11 cellular contexts compared by ENCODE assay signal in genomic region chr10:80132299-80133139, GRCh38. TPM values are rescaled to one million over a fixed set of nuclear protein-coding genes. Genes with fewer than 3 reads are reported as not detected.
DNase-seq lines count a peak whose midpoint lies in the region; ATAC-seq, FAIRE-seq and TF ChIP-seq lines count a peak whose summit lies in the region.
"Had no signal": no experiment of that assay in that cellular context is flagged by ENCODE, and none has a peak within 500 bp of the region (broad histone marks: within the 10 kb centered on the region; RNA-seq: fewer than 3 reads in every experiment).

TSS of gene PLAC9 (plus strand) at chr10:80132730. CDS start at chr10:80132763, 33 bp downstream.

- intact Hi-C loops in naive thymus-derived CD4-positive, alpha-beta T cell (cut with micrococcal nuclease) = no loop called here

- peak within 1 kb of the TSS in 7 of 10 donors; percentile 2 to 57 (median 31) for H3K4me3 Mint-ChIP-seq in naive thymus-derived CD4-positive, alpha-beta T cell

- H3K36me3 ChIP-seq in RWPE2 (ENCODE audit: low read depth) = no peaks in the 10 kb centered on the region
- no peaks in the 10 kb centered on the region for H3K36me3 ChIP-seq in naive thymus-derived CD4-positive, alpha-beta T cell (ENCODE audit: control insufficient read depth in 2 of 3, insufficient read depth in 3 of 3, low read length in 3 of 3)
- H3K36me3 ChIP-seq: HAP-1 had no signal

- DNase-seq in A549 (ENCODE audit: low read depth in 1 of 2, low spot score in 1 of 2) = peak in 1 of 2 experiments; percentile 18
- no peak for DNase-seq in RWPE2 (ENCODE audit: low spot score)
- peak; percentile 52 for DNase-seq in fibroblast of pulmonary artery (ENCODE audit: low read depth)
- no peak for DNase-seq in naive thymus-derived CD4-positive, alpha-beta T cell
- no peak for DNase-seq in NCI-H446 treated with DMSO at 0.1 percent for 48 hours (lab: John Stamatoyannopoulos, UW)
- no peak for DNase-seq in activated T-cell treated with anti-CD3 and anti-CD28 coated beads for 4 hours
- DNase-seq in NCI-H1092 treated with DMSO at 0.1 percent for 48 hours (lab: John Stamatoyannopoulos, UW) = no peak
- DNase-seq: COR-L47, NCI-H526 had no signal

- TF ChIP-seq RAD21 in A549 (conservative IDR thresholded peaks at IDR 0.05 in 1 of 2, IDR thresholded peaks at IDR 0.05 in 1 of 2) = no peak

- 0 out of 3 replicates have a peak, but pooled peaks cover 9% of the 10 kb centered on the region for H3K4me1 ChIP-seq in A549
- H3K4me1 ChIP-seq in RWPE2 (ENCODE audit: insufficient read depth, poor library complexity, severe bottlenecking) = no peaks in the 10 kb centered on the region
- no peaks in the 10 kb centered on the region for H3K4me1 ChIP-seq in naive thymus-derived CD4-positive, alpha-beta T cell (ENCODE audit: control insufficient read depth in 2 of 2, insufficient read depth in 2 of 2, low read length in 2 of 2)
- H3K4me1 ChIP-seq: HAP-1 had no signal

- no peaks in the 10 kb centered on the region for H3K9me3 ChIP-seq in A549
- H3K9me3 ChIP-seq in RWPE2 (ENCODE audit: severe bottlenecking) = no peaks in the 10 kb centered on the region
- H3K9me3 ChIP-seq in naive thymus-derived CD4-positive, alpha-beta T cell (ENCODE audit: control insufficient read depth in 2 of 3, low read length in 3 of 3) = no peaks in the 10 kb centered on the region
- H3K9me3 ChIP-seq: HAP-1 had no signal

- H3K27me3 ChIP-seq in RWPE2 (ENCODE audit: insufficient read depth, poor library complexity, severe bottlenecking) = peaks cover 8% of the 10 kb centered on the region
- H3K27me3 ChIP-seq in naive thymus-derived CD4-positive, alpha-beta T cell (ENCODE audit: control insufficient read depth in 2 of 2, insufficient read depth in 2 of 2, low read length in 2 of 2) = peaks cover 0 to 3% of the 10 kb centered on the region in 2 donors

- TF ChIP-seq CTCF in A549 (IDR thresholded peaks at IDR 0.05) = no peak
- no peak for TF ChIP-seq CTCF in RWPE2 (IDR thresholded peaks at IDR 0.05; ENCODE audit: poor library complexity, severe bottlenecking)
- no peak for TF ChIP-seq CTCF in fibroblast of pulmonary artery (IDR thresholded peaks at IDR 0.05; ENCODE audit: low read length, missing control alignments)

- H3K27me3 Mint-ChIP-seq in naive thymus-derived CD4-positive, alpha-beta T cell = peaks cover 27 to 45% (median 33%) of the 10 kb centered on the region in 5 donors

- TF ChIP-seq EP300 in A549 (IDR thresholded peaks at IDR 0.05) = no peak

- no peak for FAIRE-seq in A549 (lab: Jason Lieb, UNC)

- WGBS in A549 (ENCODE audit: missing lambda C conversion rate) = 13% methylated on average over 34 of the region's 58 CpGs

- no peaks in the 10 kb centered on the region for H3K9me3 Mint-ChIP-seq in naive thymus-derived CD4-positive, alpha-beta T cell

- H3K36me3 Mint-ChIP-seq in naive thymus-derived CD4-positive, alpha-beta T cell = no peaks in the 10 kb centered on the region

- H3K4me3 ChIP-seq in A549 (peak within 1 kb of the TSS; percentile 50), RWPE2 (ENCODE audit: severe bottlenecking) (no peak within 1 kb of the TSS), fibroblast of pulmonary artery (replicated peaks; ENCODE audit: low read depth, low read length) (peak within 1 kb of the TSS; percentile 64)
- no peak within 1 kb of the TSS for H3K4me3 ChIP-seq in naive thymus-derived CD4-positive, alpha-beta T cell (ENCODE audit: low read length)
- H3K4me3 ChIP-seq: HAP-1 had no signal

- ATAC-seq in A549 (peak; percentile 78 to 90), RWPE2 (ENCODE audit: low read depth) (peak; percentile 75), HG03521 (IDR thresholded peaks at IDR 0.05; ENCODE audit: unreplicated experiment) (no peak)
- no peak for ATAC-seq in naive thymus-derived CD4-positive, alpha-beta T cell

- no peak for TF ChIP-seq POLR2A in A549 (IDR thresholded peaks at IDR 0.05; ENCODE audit: low read length)

- POLR2A ChIA-PET in A549 (lab: Yijun Ruan, JAX) = no interaction called here
- POLR2A ChIA-PET in naive thymus-derived CD4-positive, alpha-beta T cell (lab: Charles Lee) = no interaction called here

- peaks cover 0 to 7% (median 5%) of the 10 kb centered on the region in 7 donors for H3K4me1 Mint-ChIP-seq in naive thymus-derived CD4-positive, alpha-beta T cell

- peak within 1 kb of the TSS; percentile 90 for H3K4me2 ChIP-seq in A549

- CTCF ChIA-PET in A549 (lab: Yijun Ruan, JAX) = interaction anchor here (0.6 to 4.7 kb wide), 4 partner anchors 11 to 128 kb away, joined by 3 to 27 read pairs (median 3); no protein-coding TSS in a partner anchor
- CTCF ChIA-PET in naive thymus-derived CD4-positive, alpha-beta T cell (lab: Charles Lee) = interaction anchor here (0.7 kb wide), 1 partner anchor 647 kb away, joined by 3 read pairs; no protein-coding TSS in a partner anchor

- H3K27ac ChIP-seq in A549 (peak within 1 kb of the TSS; percentile 12 to 67; a peak in 5 of 6 replicates), RWPE2 (ENCODE audit: poor library complexity, severe bottlenecking) (no peak within 1 kb of the TSS)
- no peak within 1 kb of the TSS for H3K27ac ChIP-seq in naive thymus-derived CD4-positive, alpha-beta T cell (ENCODE audit: low read depth, low read length)

- H3K27ac Mint-ChIP-seq in naive thymus-derived CD4-positive, alpha-beta T cell = peak within 1 kb of the TSS in 1 of 9 donors; percentile 23

TF ChIP-seq in A549, 52 proteins besides CTCF, POLR2A, EP300 and RAD21:
- TF ChIP-seq ZFP36 (IDR thresholded peaks at IDR 0.05; ENCODE audit: borderline replicate concordance, partially characterized antibody) = no peak
- no peak for TF ChIP-seq KDM1A (IDR thresholded peaks at IDR 0.05; ENCODE audit: low read depth)
- no peak for TF ChIP-seq HOXA7 (CRISPR knock-in tag; IDR thresholded peaks at IDR 0.05)
- no peak for TF ChIP-seq RFX5 (IDR thresholded peaks at IDR 0.05)
- no peak for TF ChIP-seq HDAC2 (IDR thresholded peaks at IDR 0.05)
- TF ChIP-seq KDM5A (IDR thresholded peaks at IDR 0.05) = no peak
- TF ChIP-seq CEBPB (IDR thresholded peaks at IDR 0.05) = no peak
- TF ChIP-seq TFCP2L1 (CRISPR knock-in tag; IDR thresholded peaks at IDR 0.05) = no peak
- no peak for TF ChIP-seq USF2 (IDR thresholded peaks at IDR 0.05)
- TF ChIP-seq HOXB13 (CRISPR knock-in tag; IDR thresholded peaks at IDR 0.05; ENCODE audit: low read depth) = no peak
- TF ChIP-seq ZSCAN20 (CRISPR knock-in tag; IDR thresholded peaks at IDR 0.05) = no peak
- no peak for TF ChIP-seq TP53 (CRISPR knock-in tag; IDR thresholded peaks at IDR 0.05)
- TF ChIP-seq BCL3 (IDR thresholded peaks at IDR 0.05) = no peak
- TF ChIP-seq FOSB (CRISPR knock-in tag; IDR thresholded peaks at IDR 0.05) = no peak
- no peak for TF ChIP-seq SMC3 (IDR thresholded peaks at IDR 0.05)
- no peak for TF ChIP-seq CBX8 (IDR thresholded peaks at IDR 0.05)
- no peak for TF ChIP-seq MAX (IDR thresholded peaks at IDR 0.05)
- no peak for TF ChIP-seq MYC (IDR thresholded peaks at IDR 0.05; ENCODE audit: borderline replicate concordance, low read length)
- no peak for TF ChIP-seq ELK1 (IDR thresholded peaks at IDR 0.05; ENCODE audit: low read depth, low read length)

RNA-seq across cellular contexts. Expression of gene PLAC9, which starts in this region (rescaled TPM):
- not detected in 2 replicates for polyA plus RNA-seq in A549 (2011; rRNA removed)
- 0.05 and 0.07 TPM in 2 replicates for polyA plus RNA-seq in A549 (2012; cell fraction: cytosol; rRNA removed)
- 0.07 TPM in 1 of 2 replicates, not detected in the other for polyA plus RNA-seq in A549 (2012; cell fraction: nucleus; rRNA removed)
- polyA plus RNA-seq in A549 (2017; fragmentation: RNase III; extraction: RNeasy Plus Mini Kit Qiagen cat#74134 plus additional on column Dnase treatment) = not detected in 3 replicates
- not detected in 2 replicates for polyA minus RNA-seq in A549 (2011; rRNA and poly(A)+ RNA removed)
- not detected for total RNA-seq in naive thymus-derived CD4-positive, alpha-beta T cell
- not detected for polyA plus RNA-seq in naive thymus-derived CD4-positive, alpha-beta T cell

Comparison
In these comparisons a context has a peak if more than half of its experiments do, and no peak if none do; other contexts are left out.
1. Peak in ATAC-seq, H3K4me3 ChIP-seq, H3K27ac ChIP-seq and H3K4me2 ChIP-seq in A549; RNA of the gene not detected or under 1 TPM.